Comparison of ENCODE assay signal across 1 cellular context in the genomic region with DNA sequence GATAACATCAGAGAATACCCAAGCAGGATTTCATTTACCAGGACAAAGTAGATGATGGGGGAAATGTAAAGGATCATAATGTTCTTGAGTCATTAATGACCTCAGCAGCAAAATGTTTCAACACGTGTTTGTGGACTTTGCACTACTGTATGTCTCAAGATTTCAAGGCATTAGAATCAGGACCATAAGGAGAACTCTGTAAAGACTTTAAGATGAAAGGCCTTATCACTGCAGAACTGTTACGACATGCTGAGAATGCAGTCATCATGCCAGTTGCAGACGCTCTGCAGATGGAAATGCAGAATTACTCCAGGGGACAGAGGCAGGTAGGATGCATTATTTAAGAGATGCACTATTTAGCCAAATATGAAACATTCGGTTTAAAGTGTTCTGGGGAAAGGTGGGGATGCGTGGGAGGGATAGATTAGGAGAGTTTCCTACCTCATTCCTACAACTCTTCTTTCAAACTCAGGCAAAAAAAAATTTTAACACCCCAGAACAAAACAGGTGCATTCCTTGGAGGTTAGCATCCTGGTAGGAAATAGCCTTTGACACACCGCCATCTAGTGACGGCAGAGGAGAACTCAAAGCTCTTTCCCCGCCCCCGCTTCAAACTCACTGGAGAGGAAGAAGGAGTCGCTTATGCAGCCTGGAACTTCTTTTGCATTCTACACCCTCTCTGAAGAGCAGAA.
TF ChIP-seq lines count a peak whose summit lies in the region.

No MANE protein-coding gene starts in this region.

TF ChIP-seq in IMR-90, 13 proteins besides CTCF, POLR2A, EP300 and RAD21 (continued from another document):
- no peak; the same call in 1 of the 2 replicates for TF ChIP-seq CHD1 (IDR thresholded peaks at IDR 0.05; ENCODE audit: low read depth, low read length)
- no peak for TF ChIP-seq RFX5 (IDR thresholded peaks at IDR 0.05; ENCODE audit: low read depth, low read length)
